8 cellular contexts compared by ENCODE assay signal in the genomic region with DNA sequence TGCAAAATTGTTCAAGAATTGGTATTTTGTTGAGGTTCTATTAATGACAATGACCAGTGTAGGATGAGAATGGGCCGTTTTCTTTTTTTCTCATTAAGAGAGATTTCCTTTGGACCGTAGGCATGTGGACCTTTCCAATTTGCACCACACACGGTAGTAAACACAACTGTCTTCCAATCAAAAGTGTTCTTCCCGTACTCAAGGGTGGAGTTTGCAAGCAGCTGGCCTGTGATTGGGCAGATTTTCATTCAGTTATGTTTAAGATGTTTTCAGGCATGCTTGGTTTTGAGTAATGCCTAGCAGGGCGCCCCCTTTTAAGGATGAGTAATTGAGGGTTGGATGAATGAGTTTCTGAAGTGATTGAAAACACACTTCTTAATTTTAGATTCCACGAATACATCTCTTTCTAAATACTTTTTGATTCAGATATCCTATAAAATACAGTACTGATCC. TPM values are rescaled to one million over a fixed set of nuclear protein-coding genes. Genes with fewer than 3 reads are reported as not detected.
A peak's percentile ranks its signal among the peaks of the same experiment; 100 is the strongest.
DNase-seq lines count a peak whose midpoint lies in the region; ATAC-seq, FAIRE-seq and TF ChIP-seq lines count a peak whose summit lies in the region.

No MANE protein-coding gene starts in this region.

- peaks cover 68% of the 10 kb centered on the region for H3K79me2 ChIP-seq in astrocyte (ENCODE audit: insufficient read depth, low read length)

- H3K4me1 ChIP-seq in SJCRH30 (peaks cover 12% of the 10 kb centered on the region), astrocyte (ENCODE audit: insufficient read depth, low read length) (peaks cover 29% of the 10 kb centered on the region), iPS-15b (ENCODE audit: control insufficient read depth, insufficient read depth, low read length) (peaks cover 4% of the 10 kb centered on the region)

- H3K36me3 Mint-ChIP-seq in astrocyte (ENCODE audit: low read depth, unreplicated experiment), result peaks cover 15% of the 10 kb centered on the region

- peak overlapping the region; percentile 87 for H3K4me3 ChIP-seq in SJCRH30
- H3K4me3 ChIP-seq in astrocyte (ENCODE audit: insufficient read depth, low read depth, low read length), result peak overlapping the region; percentile 85
- H3K4me3 ChIP-seq in iPS-15b (ENCODE audit: low read depth, low read length), result peak overlapping the region; percentile 95

- H3K4me3 Mint-ChIP-seq in astrocyte (ENCODE audit: unreplicated experiment), result peak overlapping the region; percentile 100

- peaks cover 15% of the 10 kb centered on the region for H3K4me1 Mint-ChIP-seq in astrocyte (ENCODE audit: low read depth, unreplicated experiment)

- H3K36me3 ChIP-seq in SJCRH30, result no peaks in the 10 kb centered on the region
- no peaks in the 10 kb centered on the region for H3K36me3 ChIP-seq in astrocyte (ENCODE audit: insufficient read depth, low read length)
- H3K36me3 ChIP-seq in iPS-15b (ENCODE audit: control insufficient read depth, insufficient read depth, low read length), result no peaks in the 10 kb centered on the region

- H3K27ac ChIP-seq in SJCRH30, result no peak overlapping the region
- H3K27ac ChIP-seq in astrocyte (ENCODE audit: low read depth, low read length), result no peak overlapping the region

- H3K27me3 ChIP-seq in SJCRH30 (no peaks in the 10 kb centered on the region), astrocyte (ENCODE audit: insufficient read depth, low read length) (no peaks in the 10 kb centered on the region), iPS-15b (ENCODE audit: control insufficient read depth, insufficient read depth, low read length) (no peaks in the 10 kb centered on the region)

- H4K20me1 ChIP-seq in astrocyte (ENCODE audit: insufficient read depth, low read length), result peaks cover 51% of the 10 kb centered on the region

- no peak overlapping the region for H2AFZ ChIP-seq in astrocyte (ENCODE audit: low read depth, low read length)

- intact Hi-C loops in Right ventricle myocardium superior (cut with DNase I) (no loop called here), cardiac septum (cut with DNase I) (no loop called here)

- no peaks in the 10 kb centered on the region for H3K27me3 Mint-ChIP-seq in astrocyte (ENCODE audit: low read depth, unreplicated experiment)

- no peak for FAIRE-seq in astrocyte (lab: Jason Lieb, UNC)

- H3K27ac Mint-ChIP-seq in astrocyte (ENCODE audit: unreplicated experiment), result no peak overlapping the region

- DNase-seq in Right ventricle myocardium superior (no peak), cardiac septum (ENCODE audit: low spot score) (no peak), SJCRH30 (peak; percentile 55 to 81), astrocyte (ENCODE audit: low read depth) (peak; percentile 82), NCI-H2029 treated with DMSO at 0.1 percent for 48 hours (lab: John Stamatoyannopoulos, UW) (no peak)
- peak; percentile 73 for DNase-seq in stimulated activated CD4-positive, alpha-beta T cell treated with anti-CD3 and anti-CD28 coated beads, Interleukin-1b, Interleukin-23, amount 100 ng/mL, for 48 hours

- H3K9me3 ChIP-seq in SJCRH30 (replicated peaks) (no peaks in the 10 kb centered on the region), astrocyte (ENCODE audit: insufficient read depth, low read depth, low read length) (peaks cover 4% of the 10 kb centered on the region), iPS-15b (ENCODE audit: control insufficient read depth, insufficient read depth, low read length) (peaks cover 3% of the 10 kb centered on the region)

- peak; percentile 11 for TF ChIP-seq CTCF in astrocyte (IDR thresholded peaks at IDR 0.05; ENCODE audit: insufficient read depth, low read depth, low read length)

- peak; percentile 29 for ATAC-seq in Right ventricle myocardium superior (ENCODE audit: poor library complexity)
- ATAC-seq in HG03354 (IDR thresholded peaks at IDR 0.05; ENCODE audit: poor library complexity, severe bottlenecking, unreplicated experiment), result peak; percentile 37

- H3K9me3 Mint-ChIP-seq in astrocyte (ENCODE audit: unreplicated experiment), result peaks cover 2% of the 10 kb centered on the region

- H3K4me2 ChIP-seq in astrocyte (ENCODE audit: low read length), result peak overlapping the region; percentile 92

- H3K9ac ChIP-seq in astrocyte (ENCODE audit: low read length) (peak overlapping the region; percentile 97), iPS-15b (ENCODE audit: low read depth, low read length) (no peak overlapping the region)

RNA-seq across cellular contexts. Expression of gene KDM3B, which starts 2.5 kb away (rescaled TPM):
- total RNA-seq in Right ventricle myocardium superior, result 36.9 TPM
- 48.5 TPM for total RNA-seq in cardiac septum
- 73.0 and 75.2 TPM in 2 replicates for total RNA-seq in SJCRH30 (2014; rRNA removed; shearing (Covaris generic))
- total RNA-seq in astrocyte, result 46.6 and 48.6 TPM in 2 replicates

RNA-seq across cellular contexts. Expression of gene FAM53C, which starts 16.9 kb away (rescaled TPM):
- total RNA-seq in Right ventricle myocardium superior (27.9 TPM), cardiac septum (23.8 TPM), astrocyte (43.8 and 46.6 TPM in 2 replicates)
- 40.3 and 40.5 TPM in 2 replicates for total RNA-seq in SJCRH30 (2014; rRNA removed; shearing (Covaris generic))

RNA-seq across cellular contexts. Expression of gene CDC25C, which starts 23.3 kb away (rescaled TPM):
- 0.16 TPM for total RNA-seq in Right ventricle myocardium superior
- total RNA-seq in cardiac septum, result 0.19 TPM
- 29.5 and 36.3 TPM in 2 replicates for total RNA-seq in SJCRH30 (2014; rRNA removed; shearing (Covaris generic))
- total RNA-seq in astrocyte, result 1.6 and 1.7 TPM in 2 replicates

Comparison
In these comparisons a context has a peak if more than half of its experiments do, and no peak if none do; other contexts are left out.
1. DNase-seq: peak in SJCRH30 (2 of 2), astrocyte (single experiment) and stimulated activated CD4-positive, alpha-beta T cell treated with anti-CD3 and anti-CD28 coated beads, Interleukin-1b, Interleukin-23, amount 100 ng/mL, for 48 hours (single experiment); none in Right ventricle myocardium superior (single experiment), cardiac septum (single experiment) and NCI-H2029 treated with DMSO at 0.1 percent for 48 hours (single experiment).
2. RNA of gene CDC25C, which starts 23.3 kb away (total RNA-seq): 29.5 to 36.3 TPM in SJCRH30; 1.6 to 1.7 TPM in astrocyte, 0.19 TPM in cardiac septum (single experiment) and 0.16 TPM in Right ventricle myocardium superior (single experiment); every median in the first group is over 10 times any median in the second.
3. Peak in every context shown above with its lines, with median percentiles within 50 percentile points of each other: H3K4me3 ChIP-seq.